In the genomic region with DNA sequence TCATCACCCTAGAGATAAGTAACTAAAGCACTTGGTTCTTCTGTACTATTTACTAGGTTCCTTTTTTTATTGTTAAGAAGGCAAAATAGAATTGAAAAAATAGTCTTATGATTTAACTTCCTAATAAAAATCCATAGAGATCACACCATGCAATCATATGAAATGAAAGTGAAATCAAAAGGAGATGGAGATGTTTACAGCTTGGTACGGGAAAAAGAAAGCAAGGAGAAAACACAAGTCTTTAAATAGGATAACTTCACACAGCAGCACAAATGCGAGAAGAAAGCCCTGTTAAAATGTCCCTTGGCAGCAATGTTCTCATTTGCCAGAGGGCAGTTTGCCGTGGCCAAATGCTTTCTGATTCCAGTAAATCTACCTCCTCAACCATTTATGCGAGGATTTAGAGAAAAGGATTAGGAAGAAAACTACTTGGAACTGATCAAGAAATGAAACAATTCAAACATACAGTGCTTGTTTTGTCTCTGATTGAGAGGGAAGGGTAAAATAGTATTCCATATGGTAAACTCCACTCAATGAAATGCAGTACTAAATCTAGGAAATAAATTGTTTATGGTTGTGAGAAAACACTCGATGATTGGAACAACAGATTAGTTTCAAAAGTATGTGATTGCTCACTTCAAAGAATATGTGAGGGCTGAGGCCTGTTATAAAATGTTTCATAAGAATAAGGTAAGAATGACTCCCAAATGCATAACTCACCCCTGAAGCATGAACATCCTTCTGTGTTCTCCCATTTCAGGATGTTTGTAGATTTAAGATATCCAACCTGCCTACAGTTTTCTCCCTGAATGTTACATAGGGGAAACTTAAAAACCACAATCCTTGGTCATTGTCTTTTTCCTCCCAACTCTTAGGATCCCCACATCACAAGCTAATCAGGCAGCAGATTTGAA, we compare ENCODE assay signal across 9 cellular contexts.
DNase-seq lines count a peak whose midpoint lies in the region; ATAC-seq and TF ChIP-seq lines count a peak whose summit lies in the region.
"Had no signal": no experiment of that assay in that cellular context is flagged by ENCODE, and none has a peak within 500 bp of the region (broad histone marks: within the 10 kb centered on the region; RNA-seq: fewer than 3 reads in every experiment).

No MANE protein-coding gene starts in this region.

- H3K4me1 ChIP-seq in IMR-90 (ENCODE audit: control insufficient read depth, insufficient read depth, low read length) (no peaks in the 10 kb centered on the region), skeletal muscle tissue (ENCODE audit: control insufficient read depth in 3 of 3, insufficient read depth in 3 of 3, low read length in 3 of 3) (no peaks in the 10 kb centered on the region)

- H3K79me1 ChIP-seq in IMR-90 (ENCODE audit: low read depth in 1 of 2, low read length in 2 of 2) = no peaks in the 10 kb centered on the region

- POLR2A ChIA-PET in IMR-90 (lab: Charles Lee; ENCODE audit: unreplicated experiment) = no interaction called here

- no peaks in the 10 kb centered on the region for H3K9me1 ChIP-seq in IMR-90 (ENCODE audit: insufficient read depth, low read length)

- no peak overlapping the region for H3K9ac ChIP-seq in IMR-90 (ENCODE audit: low read depth, low read length)
- H3K9ac ChIP-seq in skeletal muscle tissue (ENCODE audit: low read depth in 1 of 3, low read length in 3 of 3) = no peak overlapping the region

- H3K4me3 ChIP-seq in IMR-90 (ENCODE audit: insufficient read depth, low read depth, low read length) (no peak overlapping the region), skeletal muscle tissue (ENCODE audit: low read length in 3 of 3) (peak overlapping the region; percentile 14 to 57 (median 51))

- H3K27ac ChIP-seq in IMR-90 (ENCODE audit: insufficient read depth, low read length) = peak overlapping the region; percentile 63; the same call in 1 of the 2 replicates
- peak overlapping the region; percentile 59 for H3K27ac ChIP-seq in skeletal muscle tissue (ENCODE audit: low read depth, low read length)

- no peak for TF ChIP-seq POLR2A in IMR-90 (IDR thresholded peaks at IDR 0.05; ENCODE audit: low read depth, low read length)

- H2BK120ac ChIP-seq in IMR-90 (ENCODE audit: low read depth, low read length) = 0 out of 2 replicates have a peak overlapping the region, but pooled peaks have one; percentile 27

- H2AK9ac ChIP-seq in IMR-90 (replicated peaks; ENCODE audit: low read depth, low read length, poor library complexity) = no peak overlapping the region

- H4K20me1 ChIP-seq in IMR-90 (ENCODE audit: insufficient read depth, low read length) = no peaks in the 10 kb centered on the region

- no peak overlapping the region for H3K23ac ChIP-seq in IMR-90 (ENCODE audit: low read depth, low read length)

- H2AK5ac ChIP-seq in IMR-90 (ENCODE audit: low read depth, low read length) = no peak overlapping the region

- DNase-seq in IMR-90 = no peak
- DNase-seq in immature natural killer cell = no peak
- no peak for DNase-seq in iPS-NIHi7 (ENCODE audit: extremely low spot score)
- DNase-seq: NCI-H187 had no signal

- intact Hi-C loops in IMR-90 (cut with micrococcal nuclease) = no loop called here

- H4K8ac ChIP-seq in IMR-90 (ENCODE audit: low read depth in 2 of 2, low read length in 2 of 2) = peak overlapping the region in 1 of 2 experiments; percentile 65; a peak in 1 of 4 replicates

- H3K4me1 Mint-ChIP-seq in brain = peaks cover 29% of the 10 kb centered on the region
- H3K4me1 Mint-ChIP-seq in immature natural killer cell = peaks cover 0 to 18% of the 10 kb centered on the region in 2 donors

- H2BK20ac ChIP-seq in IMR-90 (ENCODE audit: low read depth, low read length) = no peak overlapping the region

- H4K91ac ChIP-seq in IMR-90 (ENCODE audit: insufficient read depth, low read depth, low read length) = no peak overlapping the region; the same call in 1 of the 2 replicates

- no CpG with 5 or more reads among the region's 5 CpGs for WGBS in IMR-90 (ENCODE audit: extremely low coverage in 2 of 2, insufficient read length in 1 of 2), 2 experiments

- H3K36me3 Mint-ChIP-seq in brain (no peaks in the 10 kb centered on the region), immature natural killer cell (no peaks in the 10 kb centered on the region)

- H3K27me3 ChIP-seq in IMR-90 (ENCODE audit: control insufficient read depth, insufficient read depth, low read length) (no peaks in the 10 kb centered on the region), skeletal muscle tissue (ENCODE audit: control insufficient read depth in 3 of 3, insufficient read depth in 3 of 3, low read length in 3 of 3) (no peaks in the 10 kb centered on the region)

- no TSS peak for BruUV-seq in IMR-90 (replicated peaks; lab: Mats Ljungman, UMichigan)

- H3K27me3 Mint-ChIP-seq in brain (no peaks in the 10 kb centered on the region), immature natural killer cell (ENCODE audit: low read depth in 3 of 3) (no peaks in the 10 kb centered on the region)

- H3K4ac ChIP-seq in IMR-90 (ENCODE audit: low read depth, low read length) = no peak overlapping the region

- no peak overlapping the region for H3K56ac ChIP-seq in IMR-90 (ENCODE audit: extremely low read depth, insufficient read depth, low read length)

- H3K4me3 Mint-ChIP-seq in brain (peak overlapping the region in 4 of 5 experiments; percentile 13 to 80 (median 58)), immature natural killer cell (peak overlapping the region in 3 of 5 donors; percentile 21 to 56 (median 22))

- dilution Hi-C loops in IMR-90 (cut with HindIII; ENCODE audit: low sequenced_read_pairs, unreplicated experiment) = no loop called here

- peaks cover 1 to 7% (median 3%) of the 10 kb centered on the region in 5 experiments for H3K9me3 Mint-ChIP-seq in brain
- peaks cover 0 to 25% (median 4%) of the 10 kb centered on the region in 6 donors for H3K9me3 Mint-ChIP-seq in immature natural killer cell

- TF ChIP-seq CTCF in IMR-90 (conservative IDR thresholded peaks at IDR 0.05; ENCODE audit: low read depth, low read length) (no peak), brain (conservative IDR thresholded peaks at IDR 0.05) (no peak)

- no peak overlapping the region for H2BK5ac ChIP-seq in IMR-90 (ENCODE audit: low read depth, low read length, poor library complexity, severe bottlenecking)

- TF ChIP-seq RAD21 in IMR-90 (IDR thresholded peaks at IDR 0.05; ENCODE audit: low read length) = no peak

- H3K36me3 ChIP-seq in IMR-90 (ENCODE audit: control insufficient read depth, insufficient read depth, low read length) (no peaks in the 10 kb centered on the region), skeletal muscle tissue (ENCODE audit: control insufficient read depth in 3 of 3, insufficient read depth in 3 of 3, low read length in 3 of 3) (no peaks in the 10 kb centered on the region)

- no peak overlapping the region for H2AFZ ChIP-seq in IMR-90 (replicated peaks; ENCODE audit: low read length, poor library complexity)

- H3K14ac ChIP-seq in IMR-90 (replicated peaks; ENCODE audit: low read depth, low read length) = no peak overlapping the region

- H4K5ac ChIP-seq in IMR-90 (ENCODE audit: low read depth, low read length) = no peak overlapping the region

- CTCF ChIA-PET in IMR-90 (lab: Yijun Ruan, JAX) = no interaction called here

- in situ Hi-C loops in IMR-90 (cut with MboI; ENCODE audit: low sequenced_read_pairs) = loop anchor here (25.0 kb wide), 1 partner anchor 92 kb away; no protein-coding TSS in a partner anchor

- H3K27ac Mint-ChIP-seq in brain = peak overlapping the region in 3 of 5 experiments; percentile 31 to 84 (median 46)
- H3K27ac Mint-ChIP-seq in immature natural killer cell = peak overlapping the region in 2 of 6 donors; percentile 17 to 62

- no peak overlapping the region for H2BK15ac ChIP-seq in IMR-90 (ENCODE audit: low read depth, low read length)

- H3K18ac ChIP-seq in IMR-90 (ENCODE audit: low read depth, low read length) = no peak overlapping the region; the same call in 1 of the 2 replicates

- peak overlapping the region; percentile 51; the same call in 1 of the 2 replicates for H3K4me2 ChIP-seq in IMR-90 (ENCODE audit: low read depth, low read length)

- H3K9me3 ChIP-seq in IMR-90 (ENCODE audit: control insufficient read depth, insufficient read depth, low read length) (no peaks in the 10 kb centered on the region), skeletal muscle tissue (ENCODE audit: control insufficient read depth in 3 of 3, low read length in 3 of 3) (no peaks in the 10 kb centered on the region)

- ATAC-seq in IMR-90 (ENCODE audit: low read depth) (peak; percentile 61), HG02884 (IDR thresholded peaks at IDR 0.05; ENCODE audit: unreplicated experiment) (no peak), HG03342 (IDR thresholded peaks at IDR 0.05; ENCODE audit: unreplicated experiment) (no peak), HG02610 (IDR thresholded peaks at IDR 0.05; ENCODE audit: unreplicated experiment) (no peak)

TF ChIP-seq in IMR-90, 13 proteins besides CTCF, POLR2A, EP300 and RAD21 (continues in another document):
- no peak for TF ChIP-seq SMC3 (IDR thresholded peaks at IDR 0.05; ENCODE audit: low read depth, low read length)
- TF ChIP-seq BHLHE40 (IDR thresholded peaks at IDR 0.05; ENCODE audit: low read depth, low read length) = no peak
- TF ChIP-seq, protein P1, sequence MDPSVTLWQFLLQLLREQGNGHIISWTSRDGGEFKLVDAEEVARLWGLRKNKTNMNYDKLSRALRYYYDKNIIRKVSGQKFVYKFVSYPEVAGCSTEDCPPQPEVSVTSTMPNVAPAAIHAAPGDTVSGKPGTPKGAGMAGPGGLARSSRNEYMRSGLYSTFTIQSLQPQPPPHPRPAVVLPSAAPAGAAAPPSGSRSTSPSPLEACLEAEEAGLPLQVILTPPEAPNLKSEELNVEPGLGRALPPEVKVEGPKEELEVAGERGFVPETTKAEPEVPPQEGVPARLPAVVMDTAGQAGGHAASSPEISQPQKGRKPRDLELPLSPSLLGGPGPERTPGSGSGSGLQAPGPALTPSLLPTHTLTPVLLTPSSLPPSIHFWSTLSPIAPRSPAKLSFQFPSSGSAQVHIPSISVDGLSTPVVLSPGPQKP (IDR thresholded peaks at IDR 0.05; ENCODE audit: borderline replicate concordance, low read depth, low read length) = no peak
- TF ChIP-seq NFE2L2 (IDR thresholded peaks at IDR 0.05; ENCODE audit: low read depth, low read length) = no peak
- no peak for TF ChIP-seq MAFK (IDR thresholded peaks at IDR 0.05; ENCODE audit: low read depth, low read length)
- TF ChIP-seq RCOR1 (IDR thresholded peaks at IDR 0.05; ENCODE audit: insufficient replicate concordance, low read length) = no peak
- TF ChIP-seq, protein P2, sequence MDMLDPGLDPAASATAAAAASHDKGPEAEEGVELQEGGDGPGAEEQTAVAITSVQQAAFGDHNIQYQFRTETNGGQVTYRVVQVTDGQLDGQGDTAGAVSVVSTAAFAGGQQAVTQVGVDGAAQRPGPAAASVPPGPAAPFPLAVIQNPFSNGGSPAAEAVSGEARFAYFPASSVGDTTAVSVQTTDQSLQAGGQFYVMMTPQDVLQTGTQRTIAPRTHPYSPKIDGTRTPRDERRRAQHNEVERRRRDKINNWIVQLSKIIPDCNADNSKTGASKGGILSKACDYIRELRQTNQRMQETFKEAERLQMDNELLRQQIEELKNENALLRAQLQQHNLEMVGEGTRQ (IDR thresholded peaks at IDR 0.05; ENCODE audit: low read depth, low read length) = no peak
- no peak for TF ChIP-seq MXI1 (IDR thresholded peaks at IDR 0.05; ENCODE audit: borderline replicate concordance, low read depth, low read length)
- no peak for TF ChIP-seq RFX5 (IDR thresholded peaks at IDR 0.05; ENCODE audit: low read depth, low read length)
